In genomic region chr5:160477266-160477970, GRCh38 we compare ENCODE assay signal across 12 cellular contexts. TPM values are rescaled to one million over a fixed set of nuclear protein-coding genes. Genes with fewer than 3 reads are reported as not detected.
DNase-seq lines count a peak whose midpoint lies in the region; ATAC-seq and TF ChIP-seq lines count a peak whose summit lies in the region.
"Had no signal": no experiment of that assay in that cellular context is flagged by ENCODE, and none has a peak within 500 bp of the region (broad histone marks: within the 10 kb centered on the region; RNA-seq: fewer than 3 reads in every experiment).

No MANE protein-coding gene starts in this region.

- H3K9me3 Mint-ChIP-seq in Calu3 (ENCODE audit: low read depth, unreplicated experiment) = peaks cover 3% of the 10 kb centered on the region

- no peak overlapping the region for H3K4me3 ChIP-seq in OCI-LY1 (ENCODE audit: low read depth, low read length, poor library complexity, severe bottlenecking)
- H3K4me3 ChIP-seq in brain microvascular endothelial cell (ENCODE audit: low read depth, low read length) = no peak overlapping the region
- H3K4me3 ChIP-seq: PC-9 had no signal

- TF ChIP-seq CTCF in Calu3 (IDR thresholded peaks at IDR 0.05; ENCODE audit: unreplicated experiment) (no peak), OCI-LY1 (IDR thresholded peaks at IDR 0.05; ENCODE audit: low read length) (no peak), brain microvascular endothelial cell (IDR thresholded peaks at IDR 0.05; ENCODE audit: low read depth, low read length, missing control alignments) (no peak)

- H3K36me3 ChIP-seq in OCI-LY1 (ENCODE audit: insufficient read depth, low read length) = peaks cover 65% of the 10 kb centered on the region; the same call in 1 of the 2 replicates
- H3K36me3 ChIP-seq in brain microvascular endothelial cell (replicated peaks) = peaks cover 6% of the 10 kb centered on the region

- H3K9me3 ChIP-seq in OCI-LY1 (ENCODE audit: low read length) = no peaks in the 10 kb centered on the region

- DNase-seq in Calu3 = no peak
- DNase-seq in brain microvascular endothelial cell = peak; percentile 77
- peak; percentile 33 for DNase-seq in kidney glomerular epithelial cell (lab: John Stamatoyannopoulos, UW)
- DNase-seq in NCI-H510A (lab: John Stamatoyannopoulos, UW) = no peak
- DNase-seq: NCI-H2227 treated with DMSO at 0.1 percent for 48 hours, PC-9 had no signal

- BruUV-seq in Calu3 (replicated peaks; lab: Mats Ljungman, UMichigan) = no TSS peak

- H3F3A ChIP-seq in OCI-LY1 (ENCODE audit: insufficient read depth, low read length) = no peaks in the 10 kb centered on the region

- no peak overlapping the region for H2AFZ ChIP-seq in OCI-LY1 (ENCODE audit: low read length)
- H2AFZ ChIP-seq: PC-9 had no signal

- in situ Hi-C loops in brain microvascular endothelial cell (cut with HindIII; ENCODE audit: low pct_ligation_motif_present, low sequenced_read_pairs) = no loop called here

- peaks cover 55% of the 10 kb centered on the region for H3K79me2 ChIP-seq in OCI-LY1 (ENCODE audit: insufficient read depth, low read length)

- no peak for ATAC-seq in HG03442 (IDR thresholded peaks at IDR 0.05; ENCODE audit: unreplicated experiment)
- ATAC-seq in GM19452 (IDR thresholded peaks at IDR 0.05; ENCODE audit: unreplicated experiment) = no peak
- no peak for ATAC-seq in HG02938 (IDR thresholded peaks at IDR 0.05; ENCODE audit: unreplicated experiment)

- H4K20me1 ChIP-seq in OCI-LY1 (ENCODE audit: insufficient read depth, low read length) = no peaks in the 10 kb centered on the region

- peak overlapping the region; percentile 25 for H3K4me3 Mint-ChIP-seq in Calu3 (ENCODE audit: low read depth, unreplicated experiment)

- CTCF ChIA-PET in Calu3 (lab: Charles Lee) = interaction anchor here (0.9 kb wide), 1 partner anchor 10 kb away, joined by 3 read pairs; no protein-coding TSS in a partner anchor

- H3K9ac ChIP-seq in OCI-LY1 (ENCODE audit: low read length) = no peak overlapping the region

- peaks cover 56% of the 10 kb centered on the region for H3K4me1 ChIP-seq in OCI-LY1 (ENCODE audit: insufficient read depth, low read length, severe bottlenecking)

- H3K27ac Mint-ChIP-seq in Calu3 (ENCODE audit: unreplicated experiment) = no peak overlapping the region

- intact Hi-C loops in Calu3 (cut with micrococcal nuclease; ENCODE audit: unreplicated experiment) = no loop called here

- H3K27me3 ChIP-seq in OCI-LY1 (ENCODE audit: insufficient read depth, low read length) = no peaks in the 10 kb centered on the region
- no peaks in the 10 kb centered on the region for H3K27me3 ChIP-seq in brain microvascular endothelial cell (replicated peaks)

- peaks cover 43% of the 10 kb centered on the region for H3K36me3 Mint-ChIP-seq in Calu3 (ENCODE audit: insufficient read depth, unreplicated experiment)

- H3K4me2 ChIP-seq in OCI-LY1 (ENCODE audit: low read length) = peak overlapping the region; percentile 6; the same call in 1 of the 2 replicates
- H3K4me2 ChIP-seq: PC-9 had no signal

- H3K9me2 ChIP-seq in OCI-LY1 (ENCODE audit: low read depth, low read length) = no peaks in the 10 kb centered on the region

- H3K27me3 Mint-ChIP-seq in Calu3 (ENCODE audit: unreplicated experiment) = no peaks in the 10 kb centered on the region

- peaks cover 86% of the 10 kb centered on the region for H3K4me1 Mint-ChIP-seq in Calu3 (ENCODE audit: low read depth, unreplicated experiment)

- H3K27ac ChIP-seq in OCI-LY1 (ENCODE audit: low read depth, low read length, poor library complexity, severe bottlenecking) = peak overlapping the region; percentile 20
- H3K27ac ChIP-seq in brain microvascular endothelial cell = peak overlapping the region; percentile 85
- H3K27ac ChIP-seq: C4-2B, HL-60, PC-9 had no signal

RNA-seq across cellular contexts. Expression of gene PTTG1, which starts 55.8 kb away (rescaled TPM):
- total RNA-seq in Calu3 (2022) = 144 and 184 TPM in 2 replicates

RNA-seq across cellular contexts. Expression of gene SLU7, which starts 58.5 kb away (rescaled TPM):
- total RNA-seq in Calu3 (2022) = 62.8 and 71.2 TPM in 2 replicates

Comparison
In these comparisons a context has a peak if more than half of its experiments do, and no peak if none do; other contexts are left out.
1. DNase-seq: peak in brain microvascular endothelial cell (single experiment) and kidney glomerular epithelial cell (single experiment); none in Calu3 (single experiment) and NCI-H510A (single experiment).